ENCODE assay signal across 19 cellular contexts in genomic region chr3:16361087-16361486, GRCh38.
"Had no signal": no experiment of that assay in that cellular context is flagged by ENCODE, and none has a peak within 500 bp of the region (broad histone marks: within the 10 kb centered on the region; RNA-seq: fewer than 3 reads in every experiment).

No MANE protein-coding gene starts in this region.

- H3K79me2 ChIP-seq: parathyroid adenoma had no signal

- H3K27ac ChIP-seq: brain microvascular endothelial cell, epithelial cell of prostate, neutrophil, parathyroid adenoma, tibial nerve, vagina had no signal

- H3K9me3 ChIP-seq: neutrophil, vagina had no signal

- FAIRE-seq: frontal cortex, islet of Langerhans had no signal

- H3K4me3 ChIP-seq: heart right ventricle, tibial nerve, vagina had no signal

- H2AFZ ChIP-seq: parathyroid adenoma had no signal

- ATAC-seq: activated naive CD4-positive, alpha-beta T cell treated with anti-CD3 and anti-CD28 coated beads, Interleukin-2, amount 50 U/mL, for 72 hours; stimulated activated effector memory CD8-positive, alpha-beta T cell treated with anti-CD3 and anti-CD28 coated beads, Interleukin-12 subunit alpha, Interleukin-12 subunit beta, amount 100 ng/mL, for 72 hours had no signal

- DNase-seq: activated CD4-positive, CD25-positive, alpha-beta regulatory T cell treated with anti-CD3 and anti-CD28 coated beads, Interleukin-2, amount 50 U/mL, for 72 hours; activated CD8-positive, alpha-beta memory T cell treated with anti-CD3 and anti-CD28 coated beads, Interleukin-2, amount 50 U/mL, for 48 hours; activated effector memory CD4-positive, alpha-beta T cell treated with Interleukin-2 at 50 U/mL for 16 hours; brain microvascular endothelial cell; cerebellar nuclear complex; dermis blood vessel endothelial cell; heart right ventricle; mammary epithelial cell; substantia nigra; T1000 had no signal

- H3K4me3 Mint-ChIP-seq: stimulated activated effector memory CD8-positive, alpha-beta T cell treated with anti-CD3 and anti-CD28 coated beads, Interleukin-12 subunit alpha, Interleukin-12 subunit beta, amount 100 ng/mL, for 72 hours had no signal

- H3K27ac Mint-ChIP-seq: stimulated activated effector memory CD8-positive, alpha-beta T cell treated with anti-CD3 and anti-CD28 coated beads, Interleukin-12 subunit alpha, Interleukin-12 subunit beta, amount 100 ng/mL, for 72 hours had no signal

- H3K4me1 ChIP-seq: parathyroid adenoma had no signal

- H3K36me3 ChIP-seq: neutrophil, vagina had no signal

- H3K9ac ChIP-seq: parathyroid adenoma had no signal

- H3K27me3 ChIP-seq: brain microvascular endothelial cell, heart right ventricle, neutrophil, tibial nerve, vagina had no signal

- H3K9me3 Mint-ChIP-seq: activated naive CD4-positive, alpha-beta T cell treated with anti-CD3 and anti-CD28 coated beads, Interleukin-2, amount 50 U/mL, for 72 hours; stimulated activated effector memory CD8-positive, alpha-beta T cell treated with anti-CD3 and anti-CD28 coated beads, Interleukin-12 subunit alpha, Interleukin-12 subunit beta, amount 100 ng/mL, for 72 hours had no signal
